14 cellular contexts compared by ENCODE assay signal in genomic region chr20:36102809-36103596, GRCh38. TPM values are rescaled to one million over a fixed set of nuclear protein-coding genes. Genes with fewer than 3 reads are reported as not detected.
A peak's percentile ranks its signal among the peaks of the same experiment; 100 is the strongest.
DNase-seq lines count a peak whose midpoint lies in the region; ATAC-seq, FAIRE-seq and TF ChIP-seq lines count a peak whose summit lies in the region.
"Had no signal": no experiment of that assay in that cellular context is flagged by ENCODE, and none has a peak within 500 bp of the region (broad histone marks: within the 10 kb centered on the region; RNA-seq: fewer than 3 reads in every experiment).

No MANE protein-coding gene starts in this region.

- peaks cover 57% of the 10 kb centered on the region for H3K4me1 Mint-ChIP-seq in dendritic cell treated with granulocyte-macrophage colony-stimulating factor and Interleukin-4, amounts not matched to agents 40 ng/mL and 50 ng/mL, for 4 days (ENCODE audit: low read depth)

- H2AFZ ChIP-seq in Karpas-422 (ENCODE audit: low read length), result 0 out of 2 replicates have a peak overlapping the region, but pooled peaks have one; percentile 1

- no peak for TF ChIP-seq RAD21 in A549 (conservative IDR thresholded peaks at IDR 0.05 in 1 of 2, IDR thresholded peaks at IDR 0.05 in 1 of 2)

- H3K27ac ChIP-seq in A549 (peak overlapping the region; percentile 41 to 56; a peak in 5 of 6 replicates), Karpas-422 (ENCODE audit: low read length) (no peak overlapping the region)

- H3K4me2 ChIP-seq in A549 (peak overlapping the region; percentile 50), Karpas-422 (ENCODE audit: low read depth, low read length, poor library complexity, severe bottlenecking) (no peak overlapping the region)

- H3K27ac Mint-ChIP-seq in dendritic cell treated with granulocyte-macrophage colony-stimulating factor and Interleukin-4, amounts not matched to agents 40 ng/mL and 50 ng/mL, for 4 days, result peak overlapping the region; percentile 74
- H3K27ac Mint-ChIP-seq: activated naive CD8-positive, alpha-beta T cell had no signal

- H3K36me3 ChIP-seq in Karpas-422 (ENCODE audit: insufficient read depth, low read length), result no peaks in the 10 kb centered on the region

- H3K4me1 ChIP-seq in A549, result peaks cover 64% of the 10 kb centered on the region
- H3K4me1 ChIP-seq in Karpas-422 (ENCODE audit: low read length), result peaks cover 46% of the 10 kb centered on the region

- H3K4me3 Mint-ChIP-seq in dendritic cell treated with granulocyte-macrophage colony-stimulating factor and Interleukin-4, amounts not matched to agents 40 ng/mL and 50 ng/mL, for 4 days, result no peak overlapping the region
- H3K4me3 Mint-ChIP-seq: activated naive CD8-positive, alpha-beta T cell had no signal

- peaks cover 5% of the 10 kb centered on the region for H3K27me3 Mint-ChIP-seq in dendritic cell treated with granulocyte-macrophage colony-stimulating factor and Interleukin-4, amounts not matched to agents 40 ng/mL and 50 ng/mL, for 4 days
- H3K27me3 Mint-ChIP-seq: activated naive CD8-positive, alpha-beta T cell had no signal

- no peaks in the 10 kb centered on the region for H3K79me2 ChIP-seq in Karpas-422 (ENCODE audit: low read length)

- TF ChIP-seq CTCF in A549 (IDR thresholded peaks at IDR 0.05), result no peak
- no peak for TF ChIP-seq CTCF in omental fat pad (IDR thresholded peaks at IDR 0.05)

- no peaks in the 10 kb centered on the region for H3K9me2 ChIP-seq in Karpas-422 (replicated peaks; ENCODE audit: insufficient read depth, low read length)

- TF ChIP-seq EP300 in A549 (IDR thresholded peaks at IDR 0.05), result no peak

- no peak for FAIRE-seq in A549 (lab: Jason Lieb, UNC)

- DNase-seq in A549 (ENCODE audit: low read depth in 1 of 2, low spot score in 1 of 2), result peak in 1 of 2 experiments; percentile 35
- DNase-seq in Karpas-422, result no peak
- no peak for DNase-seq in omental fat pad (ENCODE audit: low spot score)
- DNase-seq in NCI-H1092 treated with DMSO at 0.1 percent for 48 hours (lab: John Stamatoyannopoulos, UW), result no peak
- DNase-seq in NCI-H446 treated with DMSO at 0.1 percent for 48 hours (lab: John Stamatoyannopoulos, UW), result no peak
- DNase-seq in erythroblast (lab: John Stamatoyannopoulos, UW), result no peak
- DNase-seq: DMS53, islet precursor cell, NCI-H187 treated with DMSO at 0.1 percent for 48 hours, Right ventricle myocardium superior had no signal

- no peaks in the 10 kb centered on the region for H4K20me1 ChIP-seq in Karpas-422 (ENCODE audit: insufficient read depth, low read depth, low read length)

- no peak for TF ChIP-seq POLR2A in A549 (IDR thresholded peaks at IDR 0.05; ENCODE audit: low read length)
- TF ChIP-seq POLR2A in erythroblast (IDR thresholded peaks at IDR 0.05; ENCODE audit: low read length), result no peak

- H3K9me3 ChIP-seq in A549 (no peaks in the 10 kb centered on the region), Karpas-422 (ENCODE audit: low read length) (no peaks in the 10 kb centered on the region)

- H3K9ac ChIP-seq in Karpas-422 (ENCODE audit: low read length), result no peak overlapping the region

- WGBS in A549 (ENCODE audit: missing lambda C conversion rate), result 45% methylated on average over 4 of the region's 4 CpGs

- ATAC-seq in A549, result peak; percentile 26 to 52; a peak in 3 of 6 replicates
- ATAC-seq in omental fat pad (ENCODE audit: low FRiP score), result peak; percentile 80
- no peak for ATAC-seq in HG03521 (IDR thresholded peaks at IDR 0.05; ENCODE audit: unreplicated experiment)

- no peaks in the 10 kb centered on the region for H3K9me3 Mint-ChIP-seq in dendritic cell treated with granulocyte-macrophage colony-stimulating factor and Interleukin-4, amounts not matched to agents 40 ng/mL and 50 ng/mL, for 4 days

- POLR2A ChIA-PET in A549 (lab: Yijun Ruan, JAX), result interaction anchor here (0.6 kb wide), 1 partner anchor 360 kb away, joined by 7 read pairs; no protein-coding TSS in a partner anchor

- intact Hi-C loops in dendritic cell treated with granulocyte-macrophage colony-stimulating factor and Interleukin-4, amounts not matched to agents 40 ng/mL and 50 ng/mL, for 4 days (cut with micrococcal nuclease), result no loop called here

- no peaks in the 10 kb centered on the region for H3K27me3 ChIP-seq in Karpas-422 (ENCODE audit: low read length)

- H3K4me3 ChIP-seq in A549, result no peak overlapping the region
- no peak overlapping the region for H3K4me3 ChIP-seq in Karpas-422 (ENCODE audit: low read length)

- no peaks in the 10 kb centered on the region for H3K36me3 Mint-ChIP-seq in dendritic cell treated with granulocyte-macrophage colony-stimulating factor and Interleukin-4, amounts not matched to agents 40 ng/mL and 50 ng/mL, for 4 days (ENCODE audit: low read depth)
- H3K36me3 Mint-ChIP-seq: activated naive CD8-positive, alpha-beta T cell had no signal

- CTCF ChIA-PET in A549 (lab: Yijun Ruan, JAX), result interaction anchor here (0.6 to 2.5 kb wide), 7 partner anchors 11 to 781 kb away, joined by 3 to 16 read pairs (median 5); no protein-coding TSS in a partner anchor

TF ChIP-seq in A549, 52 proteins besides CTCF, POLR2A, EP300 and RAD21:
- no peak for TF ChIP-seq ESRRA (IDR thresholded peaks at IDR 0.05; ENCODE audit: borderline replicate concordance, low read length)
- TF ChIP-seq ZFP36 (IDR thresholded peaks at IDR 0.05; ENCODE audit: borderline replicate concordance, partially characterized antibody), result no peak
- TF ChIP-seq JUNB (IDR thresholded peaks at IDR 0.05), result no peak
- TF ChIP-seq, protein P1, sequence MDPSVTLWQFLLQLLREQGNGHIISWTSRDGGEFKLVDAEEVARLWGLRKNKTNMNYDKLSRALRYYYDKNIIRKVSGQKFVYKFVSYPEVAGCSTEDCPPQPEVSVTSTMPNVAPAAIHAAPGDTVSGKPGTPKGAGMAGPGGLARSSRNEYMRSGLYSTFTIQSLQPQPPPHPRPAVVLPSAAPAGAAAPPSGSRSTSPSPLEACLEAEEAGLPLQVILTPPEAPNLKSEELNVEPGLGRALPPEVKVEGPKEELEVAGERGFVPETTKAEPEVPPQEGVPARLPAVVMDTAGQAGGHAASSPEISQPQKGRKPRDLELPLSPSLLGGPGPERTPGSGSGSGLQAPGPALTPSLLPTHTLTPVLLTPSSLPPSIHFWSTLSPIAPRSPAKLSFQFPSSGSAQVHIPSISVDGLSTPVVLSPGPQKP (IDR thresholded peaks at IDR 0.05; ENCODE audit: low read depth, low read length), result no peak
- no peak for TF ChIP-seq TFCP2L1 (CRISPR knock-in tag; IDR thresholded peaks at IDR 0.05)

RNA-seq across cellular contexts. Expression of gene EPB41L1, which starts 51.5 kb away (rescaled TPM):
- 45.9 and 50.0 TPM in 2 replicates for polyA plus RNA-seq in A549 (2011; rRNA removed)
- 45.6 and 53.1 TPM in 2 replicates for polyA plus RNA-seq in A549 (2012; cell fraction: cytosol; rRNA removed)
- 55.6 and 60.8 TPM in 2 replicates for polyA plus RNA-seq in A549 (2012; cell fraction: nucleus; rRNA removed)
- polyA plus RNA-seq in A549 (2017; fragmentation: RNase III; extraction: RNeasy Plus Mini Kit Qiagen cat#74134 plus additional on column Dnase treatment), result 81.6 to 94.4 TPM (median 84.2 TPM) in 3 replicates
- polyA minus RNA-seq in A549 (2011; rRNA and poly(A)+ RNA removed), result 42.9 and 66.1 TPM in 2 replicates
- total RNA-seq in Karpas-422 (2014; rRNA removed; shearing (Covaris generic); ENCODE audit: low replicate concordance), result 5.9 and 10.6 TPM in 2 replicates
- total RNA-seq in omental fat pad, result 10 to 100 TPM; 27.4 to 55.5 (median 46.0) TPM
- total RNA-seq: T-helper 2 cell treated with Interferon-gamma antibody and Interleukin-4, amounts not matched to agents 100 ng/mL and 5 ng/mL, for 36 hours had no signal
